Comparison of ENCODE assay signal across 9 cellular contexts in genomic region chr19:11154683-11155047, GRCh38. TPM values are rescaled to one million over a fixed set of nuclear protein-coding genes. Genes with fewer than 3 reads are reported as not detected.
DNase-seq lines count a peak whose midpoint lies in the region; ATAC-seq and TF ChIP-seq lines count a peak whose summit lies in the region.
"Had no signal": no experiment of that assay in that cellular context is flagged by ENCODE, and none has a peak within 500 bp of the region (broad histone marks: within the 10 kb centered on the region; RNA-seq: fewer than 3 reads in every experiment).

No MANE protein-coding gene starts in this region.

- TF ChIP-seq POLR2A in transverse colon (IDR thresholded peaks at IDR 0.05) = no peak

- POLR2A ChIA-PET in CD8-positive, alpha-beta T cell (lab: Charles Lee) = no interaction called here

- H3K4me1 Mint-ChIP-seq in CD8-positive, alpha-beta T cell (ENCODE audit: low read depth) = peaks cover 14% of the 10 kb centered on the region
- H3K4me1 Mint-ChIP-seq in brain (peaks cover 42% of the 10 kb centered on the region), natural killer cell (peaks cover 8 to 17% of the 10 kb centered on the region in 2 donors)

- H3K9me3 ChIP-seq in CD8-positive, alpha-beta T cell (ENCODE audit: low read length) = no peaks in the 10 kb centered on the region
- H3K9me3 ChIP-seq in KOPT-K1 (ENCODE audit: insufficient read depth, low read length, poor library complexity, severe bottlenecking) (no peaks in the 10 kb centered on the region), transverse colon (no peaks in the 10 kb centered on the region)

- no peaks in the 10 kb centered on the region for H3K27me3 ChIP-seq in CD8-positive, alpha-beta T cell (ENCODE audit: insufficient read depth, low read length)
- no peaks in the 10 kb centered on the region for H3K27me3 ChIP-seq in transverse colon

- in situ Hi-C loops in transverse colon (cut with MboI; ENCODE audit: low pct_ligation_motif_present in 1 of 4, low pct_unique_long_range_greater_than_20kb in 1 of 4, low sequenced_read_pairs in 3 of 4) = no loop called here

- peak overlapping the region; percentile 68 for H3K4me3 Mint-ChIP-seq in CD8-positive, alpha-beta T cell
- H3K4me3 Mint-ChIP-seq in brain (peak overlapping the region; percentile 80 to 91 (median 85)), natural killer cell (peak overlapping the region; percentile 94)

- intact Hi-C loops in CD8-positive, alpha-beta T cell (cut with DNase I, micrococcal nuclease) = loop anchor here (1.0 to 5.0 kb wide), 2 partner anchors 17 to 43 kb away; partner anchors contain the start of gene KANK2 (in 1 of the 2)
- intact Hi-C loops in natural killer cell (cut with micrococcal nuclease) = no loop called here
- intact Hi-C loops in left colon (cut with DNase I, micrococcal nuclease) = no loop called here
- intact Hi-C loops in Right ventricle myocardium inferior (cut with DNase I) = no loop called here
- intact Hi-C loops in transverse colon (cut with DNase I; ENCODE audit: low total_unique reads) = no loop called here

- no peak overlapping the region for H3K27ac Mint-ChIP-seq in CD8-positive, alpha-beta T cell
- H3K27ac Mint-ChIP-seq in brain (peak overlapping the region; percentile 22 to 80 (median 31)), natural killer cell (peak overlapping the region in 1 of 2 donors; percentile 10)

- WGBS in transverse colon (ENCODE audit: low coverage in 1 of 2), 2 donors = 24 to 36% methylated on average over 5 to 6 of the region's 6 CpGs

- CTCF ChIA-PET in CD8-positive, alpha-beta T cell (lab: Charles Lee) = interaction anchor here (0.9 to 2.3 kb wide), 4 partner anchors 10 to 144 kb away, joined by 3 to 12 read pairs (median 4); no protein-coding TSS in a partner anchor

- no peak for ATAC-seq in CD8-positive, alpha-beta T cell
- no peak for ATAC-seq in natural killer cell
- no peak for ATAC-seq in left colon
- ATAC-seq in Right ventricle myocardium inferior = no peak

- H3K27ac ChIP-seq in CD8-positive, alpha-beta T cell (ENCODE audit: low read depth, low read length) = no peak overlapping the region
- H3K27ac ChIP-seq in KOPT-K1 (ENCODE audit: low read depth, low read length, poor library complexity, severe bottlenecking) (peak overlapping the region; percentile 93), transverse colon (peak overlapping the region in 1 of 4 donors; percentile 76)

- H3K4me1 ChIP-seq in CD8-positive, alpha-beta T cell (ENCODE audit: insufficient read depth, low read length) = peaks cover 13% of the 10 kb centered on the region
- peaks cover 16 to 51% (median 29%) of the 10 kb centered on the region in 4 donors for H3K4me1 ChIP-seq in transverse colon

- H3K36me3 ChIP-seq in CD8-positive, alpha-beta T cell (ENCODE audit: insufficient read depth, low read length) = no peaks in the 10 kb centered on the region
- H3K36me3 ChIP-seq in KOPT-K1 (ENCODE audit: insufficient read depth, low read length) = peaks cover 32% of the 10 kb centered on the region
- no peaks in the 10 kb centered on the region for H3K36me3 ChIP-seq in transverse colon

- TF ChIP-seq EP300 in transverse colon (IDR thresholded peaks at IDR 0.05; ENCODE audit: low read depth) = no peak

- no peak for TF ChIP-seq CTCF in CD8-positive, alpha-beta T cell (IDR thresholded peaks at IDR 0.05)
- TF ChIP-seq CTCF in brain (conservative IDR thresholded peaks at IDR 0.05) (no peak), natural killer cell (IDR thresholded peaks at IDR 0.05) (no peak), transverse colon (IDR thresholded peaks at IDR 0.05) (no peak)

- DNase-seq in CD8-positive, alpha-beta T cell = no peak
- no peak for DNase-seq in natural killer cell
- DNase-seq in left colon = no peak
- no peak for DNase-seq in NCI-H446 (lab: John Stamatoyannopoulos, UW)
- DNase-seq in Right ventricle myocardium inferior (ENCODE audit: missing footprints) = no peak
- DNase-seq in transverse colon = no peak
- DNase-seq: NCI-H146 had no signal

- no peak overlapping the region for H3K4me3 ChIP-seq in CD8-positive, alpha-beta T cell (ENCODE audit: low read depth, low read length)
- peak overlapping the region in 1 of 4 donors; percentile 58 for H3K4me3 ChIP-seq in transverse colon

- no peaks in the 10 kb centered on the region for H3K9me3 Mint-ChIP-seq in CD8-positive, alpha-beta T cell
- H3K9me3 Mint-ChIP-seq in brain = peaks cover 0 to 3% (median 0%) of the 10 kb centered on the region in 5 experiments
- H3K9me3 Mint-ChIP-seq in natural killer cell = no peaks in the 10 kb centered on the region

- H3K27me3 Mint-ChIP-seq in CD8-positive, alpha-beta T cell (ENCODE audit: low read depth) = no peaks in the 10 kb centered on the region
- H3K27me3 Mint-ChIP-seq in brain (peaks cover 3% of the 10 kb centered on the region), natural killer cell (ENCODE audit: low read depth in 2 of 2) (no peaks in the 10 kb centered on the region)

- no peaks in the 10 kb centered on the region for H3K36me3 Mint-ChIP-seq in CD8-positive, alpha-beta T cell
- no peaks in the 10 kb centered on the region for H3K36me3 Mint-ChIP-seq in brain
- H3K36me3 Mint-ChIP-seq in natural killer cell = no peaks in the 10 kb centered on the region

RNA-seq across cellular contexts. Expression of gene SPC24, which starts 0.9 kb away (rescaled TPM):
- under 1 TPM; 0.79 to 0.86 TPM for total RNA-seq in CD8-positive, alpha-beta T cell
- polyA plus RNA-seq in brain (ENCODE audit: insufficient read depth, low read depth, low replicate concordance) = 15.0 TPM
- total RNA-seq in natural killer cell = 1 to 10 TPM; 1.7 to 6.1 (median 4.1) TPM
- total RNA-seq in left colon = 10 to 100 TPM in 1 of 2 donors, 1 to 10 TPM in 1; 2.6 to 11.6 TPM
- total RNA-seq in Right ventricle myocardium inferior = 8.6 TPM
- 10 to 100 TPM in 1 of 4 donors, 1 to 10 TPM in 1, not detected in 2; 2.6 to 47.4 TPM for total RNA-seq in transverse colon

RNA-seq across cellular contexts. Expression of gene KANK2, which starts 42.7 kb away (rescaled TPM):
- under 1 TPM in 1 of 2 experiments, not detected in 1; 0.22 TPM for total RNA-seq in CD8-positive, alpha-beta T cell
- 34.0 TPM for polyA plus RNA-seq in brain (ENCODE audit: insufficient read depth, low read depth, low replicate concordance)
- total RNA-seq in natural killer cell (1 to 10 TPM in 1 of 3 donors, under 1 TPM in 2; 0.82 to 1.3 (median 0.85) TPM), left colon (10 to 100 TPM; 28.5 to 85.3 TPM), Right ventricle myocardium inferior (434 TPM), transverse colon (100 to 1,000 TPM; 145 to 339 (median 243) TPM)

Comparison
In these comparisons a context has a peak if more than half of its experiments do, and no peak if none do; other contexts are left out.
1. RNA of gene KANK2, which starts 42.7 kb away (total RNA-seq): 434 TPM in Right ventricle myocardium inferior (single experiment), 145 to 339 TPM in transverse colon and 28.5 to 85.3 TPM in left colon; 0.82 to 1.3 TPM in natural killer cell and 0.22 TPM in CD8-positive, alpha-beta T cell; every median in the first group is over 10 times any median in the second.
2. intact Hi-C loops: an anchor here in CD8-positive, alpha-beta T cell (1.0 to 5.0 kb wide); none called in natural killer cell, left colon, Right ventricle myocardium inferior and transverse colon.
3. Peak in every context shown above with its lines, with median percentiles within 50 percentile points of each other: H3K4me3 Mint-ChIP-seq.